Comparison of ENCODE assay signal across 8 cellular contexts in genomic region chr12:46124848-46125619, GRCh38.
A peak's percentile ranks its signal among the peaks of the same experiment; 100 is the strongest.
DNase-seq lines count a peak whose midpoint lies in the region; ATAC-seq, FAIRE-seq and TF ChIP-seq lines count a peak whose summit lies in the region.

No MANE protein-coding gene starts in this region.

- no peak overlapping the region for H3K4me3 ChIP-seq in CD8-positive, alpha-beta memory T cell (ENCODE audit: low read length)
- H3K4me3 ChIP-seq in pancreas, result peak overlapping the region in 1 of 4 donors; percentile 23

- ATAC-seq in GM19328 (IDR thresholded peaks at IDR 0.05; ENCODE audit: unreplicated experiment) (peak; percentile 89), pancreas (peak; percentile 93 to 99 (median 96))

- H3K27ac ChIP-seq in CD8-positive, alpha-beta memory T cell (ENCODE audit: low read depth, low read length), result no peak overlapping the region
- H3K27ac ChIP-seq in pancreas, result no peak overlapping the region

- H3K27me3 ChIP-seq in CD8-positive, alpha-beta memory T cell (ENCODE audit: insufficient read depth, low read length, poor library complexity, severe bottlenecking), result no peaks in the 10 kb centered on the region
- no peaks in the 10 kb centered on the region for H3K27me3 ChIP-seq in pancreas

- peak overlapping the region in 7 of 8 donors; percentile 5 to 83 (median 59) for H3K27ac Mint-ChIP-seq in CD8-positive, alpha-beta memory T cell

- WGBS in pancreas, 2 donors, result 12 to 16% methylated on average over 8 of the region's 12 CpGs

- POLR2A ChIA-PET in CD8-positive, alpha-beta memory T cell (lab: Charles Lee), result interaction anchor here (0.8 to 1.0 kb wide), 2 partner anchors 90 to 134 kb away, joined by 3 to 5 read pairs; partner anchors contain the start of gene SCAF11

- H3K4me1 Mint-ChIP-seq in CD8-positive, alpha-beta memory T cell, result peaks cover 3 to 6% (median 6%) of the 10 kb centered on the region in 3 donors

- CTCF ChIA-PET in CD8-positive, alpha-beta memory T cell (lab: Charles Lee), result interaction anchor here (0.6 to 3.9 kb wide), 27 partner anchors 9 to 1980 kb away, joined by 3 to 32 read pairs (median 4); no protein-coding TSS in a partner anchor

- H3K27me3 Mint-ChIP-seq in CD8-positive, alpha-beta memory T cell, result peaks cover 12 to 16% of the 10 kb centered on the region in 2 donors

- DNase-seq in CD8-positive, alpha-beta memory T cell, result peak; percentile 20 to 67 (median 53)
- DNase-seq in HT1080 (ENCODE audit: low read depth) (peak; percentile 66), RKO (ENCODE audit: low spot score) (peak; percentile 81), germinal center (ENCODE audit: low spot score) (peak; percentile 54), pancreas (peak in 3 of 6 donors; percentile 38 to 55 (median 46)), ureter (ENCODE audit: low spot score) (peak; percentile 50)
- DNase-seq in activated effector memory CD4-positive, alpha-beta T cell treated with anti-CD3 and anti-CD28 coated beads, Interleukin-2, amount 50 U/mL, for 16 hours, result peak; percentile 82

- no peaks in the 10 kb centered on the region for H3K9me3 ChIP-seq in CD8-positive, alpha-beta memory T cell (ENCODE audit: low read length)
- H3K9me3 ChIP-seq in pancreas, result no peaks in the 10 kb centered on the region

- peaks cover 3% of the 10 kb centered on the region for H3K4me1 ChIP-seq in CD8-positive, alpha-beta memory T cell (ENCODE audit: insufficient read depth, low read length)
- H3K4me1 ChIP-seq in pancreas, result peaks cover 0 to 4% (median 0%) of the 10 kb centered on the region in 3 donors

- peaks cover 0 to 1% (median 0%) of the 10 kb centered on the region in 5 donors for H3K9me3 Mint-ChIP-seq in CD8-positive, alpha-beta memory T cell

- intact Hi-C loops in pancreas (cut with DNase I), result no loop called here

- peak in 3 of 4 donors; percentile 35 to 53 (median 45) for TF ChIP-seq CTCF in pancreas (IDR thresholded peaks at IDR 0.05)

- FAIRE-seq in pancreas (lab: Jason Lieb, UNC), result no peak

- no peaks in the 10 kb centered on the region for H3K36me3 Mint-ChIP-seq in CD8-positive, alpha-beta memory T cell

- H3K36me3 ChIP-seq in CD8-positive, alpha-beta memory T cell (ENCODE audit: insufficient read depth, low read length), result no peaks in the 10 kb centered on the region
- no peaks in the 10 kb centered on the region for H3K36me3 ChIP-seq in pancreas

- H3K4me3 Mint-ChIP-seq in CD8-positive, alpha-beta memory T cell, result peak overlapping the region in 6 of 7 donors; percentile 19 to 74 (median 40)
